Comparison of ENCODE assay signal across 9 cellular contexts in genomic region chr1:185813401-185813979, GRCh38.
DNase-seq lines count a peak whose midpoint lies in the region; ATAC-seq, FAIRE-seq and TF ChIP-seq lines count a peak whose summit lies in the region.
"Had no signal": no experiment of that assay in that cellular context is flagged by ENCODE, and none has a peak within 500 bp of the region (broad histone marks: within the 10 kb centered on the region; RNA-seq: fewer than 3 reads in every experiment).

No MANE protein-coding gene starts in this region.

- FAIRE-seq in A204.1 (lab: Jason Lieb, UNC): peak; percentile 86

- H3K9me2 ChIP-seq in PC-9 (ENCODE audit: insufficient read depth): 0 out of 2 replicates have a peak, but pooled peaks cover 4% of the 10 kb centered on the region

- H3K9me3 ChIP-seq in PC-9 (ENCODE audit: insufficient read depth, low read depth) (no peaks in the 10 kb centered on the region), trophoblast cell (ENCODE audit: insufficient read depth, low read depth, low read length) (no peaks in the 10 kb centered on the region), aorta (ENCODE audit: control insufficient read depth, low read length) (no peaks in the 10 kb centered on the region)

- CTCF ChIA-PET in PC-9 (lab: Charles Lee): interaction anchor here (0.6 to 1.1 kb wide), 2 partner anchors 43 to 339 kb away, joined by 3 read pairs; no protein-coding TSS in a partner anchor

- H2BK12ac ChIP-seq in trophoblast cell (ENCODE audit: low read length): no peak overlapping the region

- no peaks in the 10 kb centered on the region for H3K27me3 Mint-ChIP-seq in endothelial cell (ENCODE audit: unreplicated experiment)
- H3K27me3 Mint-ChIP-seq: dendritic cell treated with granulocyte-macrophage colony-stimulating factor and Interleukin-4, amounts not matched to agents 40 ng/mL and 50 ng/mL, for 4 days had no signal

- no peak overlapping the region for H3K23ac ChIP-seq in trophoblast cell (ENCODE audit: low read length)

- no CpG with 5 or more reads among the region's 2 CpGs for WGBS in trophoblast cell (ENCODE audit: extremely low coverage, insufficient coverage, insufficient read length)
- WGBS in aorta, 2 donors: 72 to 75% methylated on average over 2 of the region's 2 CpGs

- H3K4me1 ChIP-seq in PC-9 (replicated peaks; ENCODE audit: insufficient read depth) (no peaks in the 10 kb centered on the region), trophoblast cell (ENCODE audit: control insufficient read depth in 1 of 2, insufficient read depth in 2 of 2, low read length in 2 of 2) (no peaks in the 10 kb centered on the region), aorta (ENCODE audit: control insufficient read depth in 1 of 2, insufficient read depth in 2 of 2, low read length in 2 of 2) (peaks cover 0 to 3% of the 10 kb centered on the region in 2 donors)

- DNase-seq in GM12864 (ENCODE audit: low read depth): peak; percentile 3
- peak; percentile 3 for DNase-seq in HuH-7.5 (ENCODE audit: low spot score)
- peak in 1 of 2 experiments; percentile 50 for DNase-seq in PC-9
- DNase-seq in endothelial cell (ENCODE audit: low spot score): peak; percentile 25
- peak; percentile 22 to 84 for DNase-seq in trophoblast cell
- no peak for DNase-seq in OCI-M2 (lab: John Stamatoyannopoulos, UW; ENCODE audit: unreplicated experiment)
- DNase-seq in aorta: no peak

- intact Hi-C loops in PC-9 (cut with micrococcal nuclease; ENCODE audit: unreplicated experiment) (loop anchor here (1.0 to 5.0 kb wide), 3 partner anchors 91 to 399 kb away; no protein-coding TSS in a partner anchor), aorta (cut with DNase I) (loop anchor here (2.0 to 5.0 kb wide), 2 partner anchors 39 to 399 kb away; no protein-coding TSS in a partner anchor)

- no peak overlapping the region for H2AK5ac ChIP-seq in trophoblast cell (ENCODE audit: low read length)

- no peaks in the 10 kb centered on the region for H3K36me3 Mint-ChIP-seq in endothelial cell (ENCODE audit: low read depth, unreplicated experiment)

- no peak overlapping the region for H4K8ac ChIP-seq in trophoblast cell (ENCODE audit: low read depth, low read length)

- H3K9ac ChIP-seq in trophoblast cell (ENCODE audit: low read length): no peak overlapping the region

- H3K18ac ChIP-seq in trophoblast cell (ENCODE audit: low read length): no peak overlapping the region

- no peak for ATAC-seq in aorta (ENCODE audit: low FRiP score)

- H3K27ac ChIP-seq in PC-9 (no peak overlapping the region), trophoblast cell (ENCODE audit: low read depth, low read length) (no peak overlapping the region), aorta (ENCODE audit: low read depth in 1 of 2, low read length in 2 of 2) (no peak overlapping the region)

- H3K79me2 ChIP-seq in PC-9 (ENCODE audit: low read depth) (no peaks in the 10 kb centered on the region), trophoblast cell (ENCODE audit: control insufficient read depth, insufficient read depth, low read length, poor library complexity) (no peaks in the 10 kb centered on the region)

- no peak overlapping the region for H3K4ac ChIP-seq in trophoblast cell (ENCODE audit: low read depth, low read length)

- no peaks in the 10 kb centered on the region for H3K4me1 Mint-ChIP-seq in endothelial cell (ENCODE audit: unreplicated experiment)

- no peaks in the 10 kb centered on the region for H3K9me3 Mint-ChIP-seq in endothelial cell (ENCODE audit: unreplicated experiment)
- H3K9me3 Mint-ChIP-seq: dendritic cell treated with granulocyte-macrophage colony-stimulating factor and Interleukin-4, amounts not matched to agents 40 ng/mL and 50 ng/mL, for 4 days had no signal

- no peak overlapping the region for H4K91ac ChIP-seq in trophoblast cell (ENCODE audit: low read depth, low read length)

- no peak overlapping the region for H3K4me3 Mint-ChIP-seq in endothelial cell (ENCODE audit: unreplicated experiment)
- H3K4me3 Mint-ChIP-seq: dendritic cell treated with granulocyte-macrophage colony-stimulating factor and Interleukin-4, amounts not matched to agents 40 ng/mL and 50 ng/mL, for 4 days had no signal

- H2BK120ac ChIP-seq in trophoblast cell (ENCODE audit: insufficient read depth, low read length, poor library complexity): no peak overlapping the region

- no peaks in the 10 kb centered on the region for H4K20me1 ChIP-seq in PC-9 (ENCODE audit: insufficient read depth)

- TF ChIP-seq CTCF in GM12864 (IDR thresholded peaks at IDR 0.05; ENCODE audit: low read depth, low read length, missing control alignments): peak; percentile 43
- peak; percentile 85 for TF ChIP-seq CTCF in PC-9 (conservative IDR thresholded peaks at IDR 0.05)
- peak; percentile 68 for TF ChIP-seq CTCF in endothelial cell (IDR thresholded peaks at IDR 0.05; ENCODE audit: unreplicated experiment)

- no peak overlapping the region for H4K12ac ChIP-seq in trophoblast cell (ENCODE audit: low read depth, low read length)

- H3K4me3 ChIP-seq in GM12864 (ENCODE audit: low read depth, low read length) (no peak overlapping the region), PC-9 (no peak overlapping the region), trophoblast cell (ENCODE audit: low read depth, low read length) (no peak overlapping the region), aorta (ENCODE audit: low read length in 2 of 2) (no peak overlapping the region)

- H3K14ac ChIP-seq in trophoblast cell (ENCODE audit: low read length): no peak overlapping the region

- H3F3A ChIP-seq in PC-9 (ENCODE audit: insufficient read depth, low read depth): no peaks in the 10 kb centered on the region

- H3K4me2 ChIP-seq in PC-9: no peak overlapping the region
- H3K4me2 ChIP-seq in trophoblast cell (ENCODE audit: low read length): no peak overlapping the region

- H3K27ac Mint-ChIP-seq in endothelial cell (ENCODE audit: unreplicated experiment): no peak overlapping the region
- H3K27ac Mint-ChIP-seq: dendritic cell treated with granulocyte-macrophage colony-stimulating factor and Interleukin-4, amounts not matched to agents 40 ng/mL and 50 ng/mL, for 4 days had no signal

- no TSS peak for BruUV-seq in PC-9 (replicated peaks; lab: Mats Ljungman, UMichigan)

- POLR2A ChIA-PET in PC-9 (lab: Charles Lee; ENCODE audit: unreplicated experiment): no interaction called here

- H2BK5ac ChIP-seq in trophoblast cell (ENCODE audit: low read depth, low read length, poor library complexity): no peak overlapping the region

- no peaks in the 10 kb centered on the region for H3K79me1 ChIP-seq in trophoblast cell (ENCODE audit: low read length)

- H2AFZ ChIP-seq in PC-9 (no peak overlapping the region), trophoblast cell (ENCODE audit: insufficient read depth, low read length, poor library complexity) (no peak overlapping the region)

- H3K36me3 ChIP-seq in PC-9 (ENCODE audit: low read depth) (no peaks in the 10 kb centered on the region), trophoblast cell (ENCODE audit: control insufficient read depth in 1 of 2, insufficient read depth in 2 of 2, low read length in 2 of 2) (no peaks in the 10 kb centered on the region), aorta (ENCODE audit: control insufficient read depth in 1 of 2, insufficient read depth in 2 of 2, low read length in 1 of 2) (peaks cover 0 to 3% of the 10 kb centered on the region in 2 donors)

- H3K27me3 ChIP-seq in PC-9 (ENCODE audit: insufficient read depth, low read depth) (no peaks in the 10 kb centered on the region), trophoblast cell (ENCODE audit: insufficient read depth, low read length) (no peaks in the 10 kb centered on the region), aorta (ENCODE audit: control insufficient read depth in 1 of 2, insufficient read depth in 2 of 2, low read length in 1 of 2) (no peaks in the 10 kb centered on the region)

Comparison
In these comparisons a context has a peak if more than half of its experiments do, and no peak if none do; other contexts are left out.
1. DNase-seq: peak in GM12864 (single experiment), HuH-7.5 (single experiment), endothelial cell (single experiment) and trophoblast cell (2 of 2); none in OCI-M2 (single experiment) and aorta (0 of 2).
2. Peak in every context shown above with its lines, with median percentiles within 50 percentile points of each other: CTCF ChIP-seq.